In genomic region chr1:172325562-172325961, GRCh38 we compare ENCODE assay signal across 15 cellular contexts.
DNase-seq lines count a peak whose midpoint lies in the region; ATAC-seq, FAIRE-seq and TF ChIP-seq lines count a peak whose summit lies in the region.
"Had no signal": no experiment of that assay in that cellular context is flagged by ENCODE, and none has a peak within 500 bp of the region (broad histone marks: within the 10 kb centered on the region; RNA-seq: fewer than 3 reads in every experiment).

No MANE protein-coding gene starts in this region.

- H3K4me1 ChIP-seq in A549, result peaks cover 51% of the 10 kb centered on the region
- H3K4me1 ChIP-seq in gastroesophageal sphincter, result peaks cover 11 to 50% (median 20%) of the 10 kb centered on the region in 3 donors
- peaks cover 0 to 48% (median 35%) of the 10 kb centered on the region in 4 donors for H3K4me1 ChIP-seq in sigmoid colon

- H3K27ac ChIP-seq in A549 (peak overlapping the region; percentile 74 to 95), gastroesophageal sphincter (no peak overlapping the region), sigmoid colon (peak overlapping the region in 2 of 4 donors; percentile 49 to 60)
- H3K27ac ChIP-seq: pancreas, tibial nerve had no signal

- ATAC-seq in A549, result no peak
- ATAC-seq in gastroesophageal sphincter, result no peak
- ATAC-seq: pancreas had no signal

- no peak for TF ChIP-seq RAD21 in A549 (conservative IDR thresholded peaks at IDR 0.05 in 1 of 2, IDR thresholded peaks at IDR 0.05 in 1 of 2)

- intact Hi-C loops in sigmoid colon (cut with DNase I), result no loop called here

- no peak overlapping the region for H3K4me3 ChIP-seq in A549
- H3K4me3 ChIP-seq in fibroblast of villous mesenchyme (ENCODE audit: low read depth, low read length), result no peak overlapping the region
- H3K4me3 ChIP-seq in gastroesophageal sphincter, result no peak overlapping the region
- no peak overlapping the region for H3K4me3 ChIP-seq in sigmoid colon
- H3K4me3 ChIP-seq: pancreas, tibial nerve had no signal

- H3K4me2 ChIP-seq in A549, result peak overlapping the region; percentile 45

- POLR2A ChIA-PET in A549 (lab: Yijun Ruan, JAX), result interaction anchor here (0.6 to 1.8 kb wide), 2 partner anchors 17 to 33 kb away, joined by 3 to 7 read pairs; no protein-coding TSS in a partner anchor

- H3K27me3 ChIP-seq in gastroesophageal sphincter (no peaks in the 10 kb centered on the region), sigmoid colon (no peaks in the 10 kb centered on the region)
- H3K27me3 ChIP-seq: pancreas, tibial nerve had no signal

- TF ChIP-seq CTCF in A549 (IDR thresholded peaks at IDR 0.05) (no peak), fibroblast of villous mesenchyme (IDR thresholded peaks at IDR 0.05; ENCODE audit: insufficient read depth, low read depth, low read length) (no peak), gastroesophageal sphincter (IDR thresholded peaks at IDR 0.05) (no peak), sigmoid colon (IDR thresholded peaks at IDR 0.05) (no peak)

- no peaks in the 10 kb centered on the region for H3K36me3 ChIP-seq in gastroesophageal sphincter
- no peaks in the 10 kb centered on the region for H3K36me3 ChIP-seq in sigmoid colon
- H3K36me3 ChIP-seq: pancreas, tibial nerve had no signal

- TF ChIP-seq EP300 in A549 (IDR thresholded peaks at IDR 0.05), result no peak
- TF ChIP-seq EP300 in gastroesophageal sphincter (IDR thresholded peaks at IDR 0.05), result no peak
- TF ChIP-seq EP300 in sigmoid colon (IDR thresholded peaks at IDR 0.05), result peak in 1 of 4 donors; percentile 32

- no peak for FAIRE-seq in A549 (lab: Jason Lieb, UNC)
- FAIRE-seq: pancreas had no signal

- H3K9me3 ChIP-seq in A549 (no peaks in the 10 kb centered on the region), gastroesophageal sphincter (no peaks in the 10 kb centered on the region), sigmoid colon (no peaks in the 10 kb centered on the region)
- H3K9me3 ChIP-seq: pancreas, tibial nerve had no signal

- no peak for TF ChIP-seq POLR2A in A549 (IDR thresholded peaks at IDR 0.05; ENCODE audit: low read length)
- TF ChIP-seq POLR2A in gastroesophageal sphincter (IDR thresholded peaks at IDR 0.05), result no peak
- TF ChIP-seq POLR2A in sigmoid colon (IDR thresholded peaks at IDR 0.05), result no peak

- WGBS in A549 (ENCODE audit: missing lambda C conversion rate), result 9% methylated on average over 2 of the region's 2 CpGs
- WGBS in gastroesophageal sphincter (ENCODE audit: low coverage in 1 of 2), 2 donors, result 28 to 41% methylated on average over 2 of the region's 2 CpGs
- 30 to 63% methylated on average over 2 of the region's 2 CpGs for WGBS in sigmoid colon, 2 donors

- DNase-seq in A549 (ENCODE audit: low read depth in 1 of 2, low spot score in 1 of 2) (peak in 1 of 2 experiments; percentile 66), HT1080 (ENCODE audit: low read depth) (peak; percentile 61), astrocyte of the hippocampus (ENCODE audit: low read depth, low spot score) (peak; percentile 72), fibroblast of villous mesenchyme (ENCODE audit: low read depth) (peak; percentile 39), germinal center (ENCODE audit: low spot score) (no peak), sigmoid colon (no peak), AG08396 (ENCODE audit: low spot score) (no peak)
- DNase-seq: activated CD4-positive, CD25-positive, alpha-beta regulatory T cell treated with anti-CD3 and anti-CD28 coated beads, Interleukin-2, amount 50 U/mL, for 72 hours; activated T-cell treated with anti-CD3 and anti-CD28 coated beads, Interleukin-2, amount 50 U/mL, for 24 hours; amniotic stem cell; endodermal cell; NK-92 treated with Interleukin-12 subunit alpha and Interleukin-12 subunit beta, amount 100 ng/mL, for 24 hours; pancreas had no signal

- CTCF ChIA-PET in A549 (lab: Yijun Ruan, JAX), result interaction anchor here (1.1 to 1.5 kb wide), 3 partner anchors 11 to 235 kb away, joined by 3 to 4 read pairs (median 4); no protein-coding TSS in a partner anchor

TF ChIP-seq in A549, 52 proteins besides CTCF, POLR2A, EP300 and RAD21:
- no peak for TF ChIP-seq USF2 (IDR thresholded peaks at IDR 0.05)
- TF ChIP-seq GATA3 (IDR thresholded peaks at IDR 0.05; ENCODE audit: borderline replicate concordance), result peak; percentile 45; the same call in 1 of the 2 replicates
- TF ChIP-seq SMC3 (IDR thresholded peaks at IDR 0.05), result 0 out of 3 replicates have a peak, but pooled peaks have one; percentile 8
- TF ChIP-seq FOSL2 (IDR thresholded peaks at IDR 0.05), result no peak
- TF ChIP-seq FOSL2 (CRISPR knock-in tag; IDR thresholded peaks at IDR 0.05), result peak; percentile 81
- TF ChIP-seq HEYL (CRISPR knock-in tag; IDR thresholded peaks at IDR 0.05), result no peak
- TF ChIP-seq RCOR1 (IDR thresholded peaks at IDR 0.05; ENCODE audit: low read depth, low read length), result no peak
- no peak for TF ChIP-seq HOXA7 (CRISPR knock-in tag; IDR thresholded peaks at IDR 0.05)
- peak; percentile 57 for TF ChIP-seq JUNB (IDR thresholded peaks at IDR 0.05)
- TF ChIP-seq E2F6 (IDR thresholded peaks at IDR 0.05; ENCODE audit: borderline replicate concordance, low read depth), result no peak
TF ChIP-seq in A549: peak in this region for 4.

Comparison
In these comparisons a context has a peak if more than half of its experiments do, and no peak if none do; other contexts are left out.
1. DNase-seq: peak in HT1080 (single experiment), astrocyte of the hippocampus (single experiment) and fibroblast of villous mesenchyme (single experiment); none in germinal center (single experiment), sigmoid colon (single experiment) and AG08396 (single experiment).
2. H3K27ac ChIP-seq: peak in A549 (2 of 2); none in gastroesophageal sphincter (0 of 4).